1 cellular context compared by ENCODE assay signal in the genomic region with DNA sequence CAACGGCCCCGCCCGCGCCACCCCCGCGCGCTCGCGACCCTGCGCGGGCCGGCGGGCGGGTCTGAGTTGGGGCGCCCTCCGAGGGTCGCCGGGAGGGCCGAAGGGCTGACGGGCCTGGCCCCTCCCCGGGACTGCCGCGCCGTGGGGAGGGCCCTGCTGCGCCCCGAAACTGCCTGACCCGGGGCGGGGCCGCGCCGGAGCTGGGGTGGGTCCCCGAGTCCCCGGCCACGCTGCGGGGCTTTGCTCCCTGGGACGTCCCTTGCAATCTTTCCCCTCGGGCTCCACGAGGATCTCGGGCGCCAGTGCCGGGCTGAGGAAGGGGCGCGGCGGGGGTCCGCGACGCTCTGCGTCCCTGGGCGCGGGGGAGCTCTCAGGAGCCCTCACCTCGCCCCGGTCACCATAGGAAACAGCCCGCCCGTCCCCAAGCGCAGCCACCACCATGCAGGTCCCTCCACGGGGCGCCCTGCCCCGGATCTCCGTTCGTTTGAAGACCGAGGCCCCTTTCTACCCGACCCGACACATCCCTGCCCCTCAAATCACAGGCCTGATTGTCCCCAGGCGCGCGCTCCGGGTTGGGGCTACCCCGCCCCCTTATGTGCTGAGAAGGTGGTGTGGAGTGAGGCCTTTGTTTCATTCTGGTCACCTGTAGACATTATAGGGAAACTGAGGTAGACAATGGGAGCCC.
TF ChIP-seq lines count a peak whose summit lies in the region.

No MANE protein-coding gene starts in this region.

TF ChIP-seq in HEK293, 187 proteins besides CTCF, POLR2A, EP300 and RAD21 (continued from another document and continues in another):
- TF ChIP-seq, protein P1, sequence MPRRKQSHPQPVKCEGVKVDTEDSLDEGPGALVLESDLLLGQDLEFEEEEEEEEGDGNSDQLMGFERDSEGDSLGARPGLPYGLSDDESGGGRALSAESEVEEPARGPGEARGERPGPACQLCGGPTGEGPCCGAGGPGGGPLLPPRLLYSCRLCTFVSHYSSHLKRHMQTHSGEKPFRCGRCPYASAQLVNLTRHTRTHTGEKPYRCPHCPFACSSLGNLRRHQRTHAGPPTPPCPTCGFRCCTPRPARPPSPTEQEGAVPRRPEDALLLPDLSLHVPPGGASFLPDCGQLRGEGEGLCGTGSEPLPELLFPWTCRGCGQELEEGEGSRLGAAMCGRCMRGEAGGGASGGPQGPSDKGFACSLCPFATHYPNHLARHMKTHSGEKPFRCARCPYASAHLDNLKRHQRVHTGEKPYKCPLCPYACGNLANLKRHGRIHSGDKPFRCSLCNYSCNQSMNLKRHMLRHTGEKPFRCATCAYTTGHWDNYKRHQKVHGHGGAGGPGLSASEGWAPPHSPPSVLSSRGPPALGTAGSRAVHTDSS (tag by site-specific recombination; IDR thresholded peaks at IDR 0.05) = no peak; the same call in 1 of the 2 replicates
- TF ChIP-seq ZNF585B (tag by site-specific recombination; IDR thresholded peaks at IDR 0.05) = no peak
- TF ChIP-seq ZFP37 (tag by site-specific recombination; IDR thresholded peaks at IDR 0.05) = no peak; the same call in 1 of the 2 replicates
- TF ChIP-seq ZNF548 (tag by site-specific recombination; IDR thresholded peaks at IDR 0.05) = no peak
- no peak for TF ChIP-seq ZNF521 (tag by site-specific recombination; IDR thresholded peaks at IDR 0.05)
- peak; percentile 96 for TF ChIP-seq ZIC2 (tag by site-specific recombination; IDR thresholded peaks at IDR 0.05)
- no peak for TF ChIP-seq ZNF837 (tag by site-specific recombination; IDR thresholded peaks at IDR 0.05)
- TF ChIP-seq ZNF112 (tag by site-specific recombination; IDR thresholded peaks at IDR 0.05) = no peak
- TF ChIP-seq ZBTB48 (tag by site-specific recombination; IDR thresholded peaks at IDR 0.05) = peak; percentile 95
- 0 out of 2 replicates have a peak, but pooled peaks have one; percentile 11 for TF ChIP-seq KLF1 (tag by site-specific recombination; IDR thresholded peaks at IDR 0.05)
- TF ChIP-seq, protein P2, sequence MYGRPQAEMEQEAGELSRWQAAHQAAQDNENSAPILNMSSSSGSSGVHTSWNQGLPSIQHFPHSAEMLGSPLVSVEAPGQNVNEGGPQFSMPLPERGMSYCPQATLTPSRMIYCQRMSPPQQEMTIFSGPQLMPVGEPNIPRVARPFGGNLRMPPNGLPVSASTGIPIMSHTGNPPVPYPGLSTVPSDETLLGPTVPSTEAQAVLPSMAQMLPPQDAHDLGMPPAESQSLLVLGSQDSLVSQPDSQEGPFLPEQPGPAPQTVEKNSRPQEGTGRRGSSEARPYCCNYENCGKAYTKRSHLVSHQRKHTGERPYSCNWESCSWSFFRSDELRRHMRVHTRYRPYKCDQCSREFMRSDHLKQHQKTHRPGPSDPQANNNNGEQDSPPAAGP (tag by site-specific recombination; IDR thresholded peaks at IDR 0.05) = peak; percentile 54; the same call in 1 of the 2 replicates
- TF ChIP-seq ZBTB1 (tag by site-specific recombination; IDR thresholded peaks at IDR 0.05) = no peak
- no peak for TF ChIP-seq HOXA7 (CRISPR knock-in tag; IDR thresholded peaks at IDR 0.05; ENCODE audit: borderline replicate concordance)
- TF ChIP-seq ZNF530 (tag by site-specific recombination; IDR thresholded peaks at IDR 0.05; ENCODE audit: low read depth) = no peak
- TF ChIP-seq ZNF830 (tag by site-specific recombination; IDR thresholded peaks at IDR 0.05; ENCODE audit: low read depth) = no peak
- peak; percentile 50; the same call in 1 of the 2 replicates for TF ChIP-seq BCL11A (tag by site-specific recombination; IDR thresholded peaks at IDR 0.05; ENCODE audit: low read depth)
- TF ChIP-seq ZNF184 (tag by site-specific recombination; IDR thresholded peaks at IDR 0.05) = no peak
- TF ChIP-seq ZNF768 (tag by site-specific recombination; IDR thresholded peaks at IDR 0.05) = no peak
- TF ChIP-seq, protein P3, sequence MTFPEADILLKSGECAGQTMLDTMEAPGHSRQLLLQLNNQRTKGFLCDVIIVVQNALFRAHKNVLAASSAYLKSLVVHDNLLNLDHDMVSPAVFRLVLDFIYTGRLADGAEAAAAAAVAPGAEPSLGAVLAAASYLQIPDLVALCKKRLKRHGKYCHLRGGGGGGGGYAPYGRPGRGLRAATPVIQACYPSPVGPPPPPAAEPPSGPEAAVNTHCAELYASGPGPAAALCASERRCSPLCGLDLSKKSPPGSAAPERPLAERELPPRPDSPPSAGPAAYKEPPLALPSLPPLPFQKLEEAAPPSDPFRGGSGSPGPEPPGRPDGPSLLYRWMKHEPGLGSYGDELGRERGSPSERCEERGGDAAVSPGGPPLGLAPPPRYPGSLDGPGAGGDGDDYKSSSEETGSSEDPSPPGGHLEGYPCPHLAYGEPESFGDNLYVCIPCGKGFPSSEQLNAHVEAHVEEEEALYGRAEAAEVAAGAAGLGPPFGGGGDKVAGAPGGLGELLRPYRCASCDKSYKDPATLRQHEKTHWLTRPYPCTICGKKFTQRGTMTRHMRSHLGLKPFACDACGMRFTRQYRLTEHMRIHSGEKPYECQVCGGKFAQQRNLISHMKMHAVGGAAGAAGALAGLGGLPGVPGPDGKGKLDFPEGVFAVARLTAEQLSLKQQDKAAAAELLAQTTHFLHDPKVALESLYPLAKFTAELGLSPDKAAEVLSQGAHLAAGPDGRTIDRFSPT (tag by site-specific recombination; IDR thresholded peaks at IDR 0.05) = no peak
- no peak for TF ChIP-seq YY1 (tag by site-specific recombination; IDR thresholded peaks at IDR 0.05)
- 0 out of 2 replicates have a peak, but pooled peaks have one; percentile 13 for TF ChIP-seq ZNF239 (tag by site-specific recombination; IDR thresholded peaks at IDR 0.05)
- TF ChIP-seq ZNF354C (tag by site-specific recombination; IDR thresholded peaks at IDR 0.05; ENCODE audit: borderline replicate concordance, low read depth) = no peak
- TF ChIP-seq FEZF1 (tag by site-specific recombination; IDR thresholded peaks at IDR 0.05) = no peak
- no peak for TF ChIP-seq GLIS1 (tag by site-specific recombination; IDR thresholded peaks at IDR 0.05)
- TF ChIP-seq ZNF623 (tag by site-specific recombination; IDR thresholded peaks at IDR 0.05) = no peak
- TF ChIP-seq, protein P4, sequence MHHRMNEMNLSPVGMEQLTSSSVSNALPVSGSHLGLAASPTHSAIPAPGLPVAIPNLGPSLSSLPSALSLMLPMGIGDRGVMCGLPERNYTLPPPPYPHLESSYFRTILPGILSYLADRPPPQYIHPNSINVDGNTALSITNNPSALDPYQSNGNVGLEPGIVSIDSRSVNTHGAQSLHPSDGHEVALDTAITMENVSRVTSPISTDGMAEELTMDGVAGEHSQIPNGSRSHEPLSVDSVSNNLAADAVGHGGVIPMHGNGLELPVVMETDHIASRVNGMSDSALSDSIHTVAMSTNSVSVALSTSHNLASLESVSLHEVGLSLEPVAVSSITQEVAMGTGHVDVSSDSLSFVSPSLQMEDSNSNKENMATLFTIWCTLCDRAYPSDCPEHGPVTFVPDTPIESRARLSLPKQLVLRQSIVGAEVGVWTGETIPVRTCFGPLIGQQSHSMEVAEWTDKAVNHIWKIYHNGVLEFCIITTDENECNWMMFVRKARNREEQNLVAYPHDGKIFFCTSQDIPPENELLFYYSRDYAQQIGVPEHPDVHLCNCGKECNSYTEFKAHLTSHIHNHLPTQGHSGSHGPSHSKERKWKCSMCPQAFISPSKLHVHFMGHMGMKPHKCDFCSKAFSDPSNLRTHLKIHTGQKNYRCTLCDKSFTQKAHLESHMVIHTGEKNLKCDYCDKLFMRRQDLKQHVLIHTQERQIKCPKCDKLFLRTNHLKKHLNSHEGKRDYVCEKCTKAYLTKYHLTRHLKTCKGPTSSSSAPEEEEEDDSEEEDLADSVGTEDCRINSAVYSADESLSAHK (tag by site-specific recombination; IDR thresholded peaks at IDR 0.05) = peak; percentile 15; the same call in 1 of the 2 replicates
- no peak for TF ChIP-seq ZBTB17 (tag by site-specific recombination; IDR thresholded peaks at IDR 0.05)
- TF ChIP-seq, protein P5, sequence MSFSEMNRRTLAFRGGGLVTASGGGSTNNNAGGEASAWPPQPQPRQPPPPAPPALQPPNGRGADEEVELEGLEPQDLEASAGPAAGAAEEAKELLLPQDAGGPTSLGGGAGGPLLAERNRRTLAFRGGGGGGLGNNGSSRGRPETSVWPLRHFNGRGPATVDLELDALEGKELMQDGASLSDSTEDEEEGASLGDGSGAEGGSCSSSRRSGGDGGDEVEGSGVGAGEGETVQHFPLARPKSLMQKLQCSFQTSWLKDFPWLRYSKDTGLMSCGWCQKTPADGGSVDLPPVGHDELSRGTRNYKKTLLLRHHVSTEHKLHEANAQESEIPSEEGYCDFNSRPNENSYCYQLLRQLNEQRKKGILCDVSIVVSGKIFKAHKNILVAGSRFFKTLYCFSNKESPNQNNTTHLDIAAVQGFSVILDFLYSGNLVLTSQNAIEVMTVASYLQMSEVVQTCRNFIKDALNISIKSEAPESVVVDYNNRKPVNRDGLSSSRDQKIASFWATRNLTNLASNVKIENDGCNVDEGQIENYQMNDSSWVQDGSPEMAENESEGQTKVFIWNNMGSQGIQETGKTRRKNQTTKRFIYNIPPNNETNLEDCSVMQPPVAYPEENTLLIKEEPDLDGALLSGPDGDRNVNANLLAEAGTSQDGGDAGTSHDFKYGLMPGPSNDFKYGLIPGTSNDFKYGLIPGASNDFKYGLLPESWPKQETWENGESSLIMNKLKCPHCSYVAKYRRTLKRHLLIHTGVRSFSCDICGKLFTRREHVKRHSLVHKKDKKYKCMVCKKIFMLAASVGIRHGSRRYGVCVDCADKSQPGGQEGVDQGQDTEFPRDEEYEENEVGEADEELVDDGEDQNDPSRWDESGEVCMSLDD (tag by site-specific recombination; IDR thresholded peaks at IDR 0.05) = peak; percentile 96
- TF ChIP-seq, protein P6, sequence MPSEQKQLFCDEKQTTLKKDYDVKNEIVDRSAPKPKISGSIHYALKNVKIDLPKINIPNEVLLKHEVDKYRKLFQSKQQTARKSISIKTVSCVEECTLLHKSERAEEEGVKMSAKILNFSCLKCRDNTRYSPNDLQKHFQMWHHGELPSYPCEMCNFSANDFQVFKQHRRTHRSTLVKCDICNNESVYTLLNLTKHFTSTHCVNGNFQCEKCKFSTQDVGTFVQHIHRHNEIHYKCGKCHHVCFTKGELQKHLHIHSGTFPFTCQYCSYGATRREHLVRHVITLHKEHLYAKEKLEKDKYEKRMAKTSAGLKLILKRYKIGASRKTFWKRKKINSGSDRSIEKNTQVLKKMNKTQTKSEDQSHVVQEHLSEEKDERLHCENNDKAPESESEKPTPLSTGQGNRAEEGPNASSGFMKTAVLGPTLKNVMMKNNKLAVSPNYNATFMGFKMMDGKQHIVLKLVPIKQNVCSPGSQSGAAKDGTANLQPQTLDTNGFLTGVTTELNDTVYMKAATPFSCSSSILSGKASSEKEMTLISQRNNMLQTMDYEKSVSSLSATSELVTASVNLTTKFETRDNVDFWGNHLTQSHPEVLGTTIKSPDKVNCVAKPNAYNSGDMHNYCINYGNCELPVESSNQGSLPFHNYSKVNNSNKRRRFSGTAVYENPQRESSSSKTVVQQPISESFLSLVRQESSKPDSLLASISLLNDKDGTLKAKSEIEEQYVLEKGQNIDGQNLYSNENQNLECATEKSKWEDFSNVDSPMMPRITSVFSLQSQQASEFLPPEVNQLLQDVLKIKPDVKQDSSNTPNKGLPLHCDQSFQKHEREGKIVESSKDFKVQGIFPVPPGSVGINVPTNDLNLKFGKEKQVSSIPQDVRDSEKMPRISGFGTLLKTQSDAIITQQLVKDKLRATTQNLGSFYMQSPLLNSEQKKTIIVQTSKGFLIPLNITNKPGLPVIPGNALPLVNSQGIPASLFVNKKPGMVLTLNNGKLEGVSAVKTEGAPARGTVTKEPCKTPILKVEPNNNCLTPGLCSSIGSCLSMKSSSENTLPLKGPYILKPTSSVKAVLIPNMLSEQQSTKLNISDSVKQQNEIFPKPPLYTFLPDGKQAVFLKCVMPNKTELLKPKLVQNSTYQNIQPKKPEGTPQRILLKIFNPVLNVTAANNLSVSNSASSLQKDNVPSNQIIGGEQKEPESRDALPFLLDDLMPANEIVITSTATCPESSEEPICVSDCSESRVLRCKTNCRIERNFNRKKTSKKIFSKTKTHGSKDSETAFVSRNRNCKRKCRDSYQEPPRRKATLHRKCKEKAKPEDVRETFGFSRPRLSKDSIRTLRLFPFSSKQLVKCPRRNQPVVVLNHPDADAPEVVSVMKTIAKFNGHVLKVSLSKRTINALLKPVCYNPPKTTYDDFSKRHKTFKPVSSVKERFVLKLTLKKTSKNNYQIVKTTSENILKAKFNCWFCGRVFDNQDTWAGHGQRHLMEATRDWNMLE (tag by site-specific recombination; conservative IDR thresholded peaks at IDR 0.05; ENCODE audit: low read depth) = no peak
- TF ChIP-seq ZNF394 (tag by site-specific recombination; IDR thresholded peaks at IDR 0.05; ENCODE audit: borderline replicate concordance) = no peak
- TF ChIP-seq ZNF350 (tag by site-specific recombination; IDR thresholded peaks at IDR 0.05) = no peak
- TF ChIP-seq, protein P7, sequence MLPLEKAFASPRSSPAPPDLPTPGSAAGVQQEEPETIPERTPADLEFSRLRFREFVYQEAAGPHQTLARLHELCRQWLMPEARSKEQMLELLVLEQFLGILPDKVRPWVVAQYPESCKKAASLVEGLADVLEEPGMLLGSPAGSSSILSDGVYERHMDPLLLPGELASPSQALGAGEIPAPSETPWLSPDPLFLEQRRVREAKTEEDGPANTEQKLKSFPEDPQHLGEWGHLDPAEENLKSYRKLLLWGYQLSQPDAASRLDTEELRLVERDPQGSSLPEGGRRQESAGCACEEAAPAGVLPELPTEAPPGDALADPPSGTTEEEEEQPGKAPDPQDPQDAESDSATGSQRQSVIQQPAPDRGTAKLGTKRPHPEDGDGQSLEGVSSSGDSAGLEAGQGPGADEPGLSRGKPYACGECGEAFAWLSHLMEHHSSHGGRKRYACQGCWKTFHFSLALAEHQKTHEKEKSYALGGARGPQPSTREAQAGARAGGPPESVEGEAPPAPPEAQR (tag by site-specific recombination; IDR thresholded peaks at IDR 0.05) = no peak
- TF ChIP-seq OVOL3 (tag by site-specific recombination; IDR thresholded peaks at IDR 0.05) = no peak
- TF ChIP-seq, protein P8, sequence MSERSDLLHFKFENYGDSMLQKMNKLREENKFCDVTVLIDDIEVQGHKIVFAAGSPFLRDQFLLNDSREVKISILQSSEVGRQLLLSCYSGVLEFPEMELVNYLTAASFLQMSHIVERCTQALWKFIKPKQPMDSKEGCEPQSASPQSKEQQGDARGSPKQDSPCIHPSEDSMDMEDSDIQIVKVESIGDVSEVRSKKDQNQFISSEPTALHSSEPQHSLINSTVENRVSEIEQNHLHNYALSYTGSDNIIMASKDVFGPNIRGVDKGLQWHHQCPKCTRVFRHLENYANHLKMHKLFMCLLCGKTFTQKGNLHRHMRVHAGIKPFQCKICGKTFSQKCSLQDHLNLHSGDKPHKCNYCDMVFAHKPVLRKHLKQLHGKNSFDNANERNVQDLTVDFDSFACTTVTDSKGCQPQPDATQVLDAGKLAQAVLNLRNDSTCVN (tag by site-specific recombination; optimal IDR thresholded peaks at IDR 0.05) = peak; percentile 71
- no peak for TF ChIP-seq ZFHX2 (tag by site-specific recombination; conservative IDR thresholded peaks at IDR 0.05)
- TF ChIP-seq, protein P9, sequence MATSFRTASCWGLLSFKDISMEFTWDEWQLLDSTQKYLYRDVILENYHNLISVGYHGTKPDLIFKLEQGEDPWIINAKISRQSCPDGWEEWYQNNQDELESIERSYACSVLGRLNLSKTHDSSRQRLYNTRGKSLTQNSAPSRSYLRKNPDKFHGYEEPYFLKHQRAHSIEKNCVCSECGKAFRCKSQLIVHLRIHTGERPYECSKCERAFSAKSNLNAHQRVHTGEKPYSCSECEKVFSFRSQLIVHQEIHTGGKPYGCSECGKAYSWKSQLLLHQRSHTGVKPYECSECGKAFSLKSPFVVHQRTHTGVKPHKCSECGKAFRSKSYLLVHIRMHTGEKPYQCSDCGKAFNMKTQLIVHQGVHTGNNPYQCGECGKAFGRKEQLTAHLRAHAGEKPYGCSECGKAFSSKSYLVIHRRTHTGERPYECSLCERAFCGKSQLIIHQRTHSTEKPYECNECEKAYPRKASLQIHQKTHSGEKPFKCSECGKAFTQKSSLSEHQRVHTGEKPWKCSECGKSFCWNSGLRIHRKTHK (tag by site-specific recombination; IDR thresholded peaks at IDR 0.05) = no peak
- TF ChIP-seq ZNF660 (tag by site-specific recombination; IDR thresholded peaks at IDR 0.05) = 0 out of 2 replicates have a peak, but pooled peaks have one; percentile 2
